ENCODE assay signal across 12 cellular contexts in the genomic region with DNA sequence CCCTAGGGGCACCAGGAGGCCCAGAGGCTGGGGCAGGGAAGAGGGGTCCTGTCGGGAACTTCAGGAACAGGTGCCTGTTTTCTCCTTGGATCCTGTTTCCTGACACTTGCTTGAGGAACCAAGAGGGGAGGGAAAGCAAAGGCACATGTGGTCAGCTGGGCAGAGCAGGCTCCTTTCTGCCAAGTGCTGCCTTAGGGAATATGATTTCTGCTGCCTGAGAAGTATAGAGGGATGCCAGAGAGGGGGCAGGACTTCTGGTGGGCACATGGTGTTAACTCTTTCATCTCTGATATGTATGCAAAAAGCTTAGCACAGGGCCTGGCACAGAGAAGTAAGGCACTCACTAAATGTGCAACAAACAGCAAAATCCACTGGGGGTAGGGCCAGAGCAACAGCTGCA. TPM values are rescaled to one million over a fixed set of nuclear protein-coding genes. Genes with fewer than 3 reads are reported as not detected.
DNase-seq lines count a peak whose midpoint lies in the region; ATAC-seq and TF ChIP-seq lines count a peak whose summit lies in the region.
"Had no signal": no experiment of that assay in that cellular context is flagged by ENCODE, and none has a peak within 500 bp of the region (broad histone marks: within the 10 kb centered on the region; RNA-seq: fewer than 3 reads in every experiment).

No MANE protein-coding gene starts in this region.

- intact Hi-C loops in esophagus muscularis mucosa (cut with DNase I) = loop anchor here (5.0 kb wide), 1 partner anchor 59 kb away; no protein-coding TSS in a partner anchor

- TF ChIP-seq CTCF in esophagus muscularis mucosa (IDR thresholded peaks at IDR 0.05) = no peak
- no peak for TF ChIP-seq CTCF in parathyroid adenoma (IDR thresholded peaks at IDR 0.05)

- no peaks in the 10 kb centered on the region for H3K9me3 ChIP-seq in esophagus muscularis mucosa
- H3K9me3 ChIP-seq in parathyroid adenoma (ENCODE audit: control insufficient read depth, low read length) = no peaks in the 10 kb centered on the region
- peaks cover 0 to 3% of the 10 kb centered on the region in 2 donors for H3K9me3 ChIP-seq in stomach smooth muscle (ENCODE audit: control insufficient read depth in 2 of 2, low read length in 2 of 2)
- H3K9me3 ChIP-seq: HAP-1 had no signal

- DNase-seq in NCI-H446 treated with DMSO at 0.1 percent for 48 hours (lab: John Stamatoyannopoulos, UW) = peak; percentile 51
- DNase-seq in esophagus muscularis mucosa (ENCODE audit: extremely low spot score) = no peak
- DNase-seq: CD4-positive, alpha-beta memory T cell; DND-41; GDM1 had no signal

- H3K36me3 ChIP-seq in esophagus muscularis mucosa = no peaks in the 10 kb centered on the region
- no peaks in the 10 kb centered on the region for H3K36me3 ChIP-seq in parathyroid adenoma (ENCODE audit: control insufficient read depth, insufficient read depth, low read length)
- no peaks in the 10 kb centered on the region for H3K36me3 ChIP-seq in stomach smooth muscle (ENCODE audit: control insufficient read depth in 2 of 2, insufficient read depth in 2 of 2, low read length in 2 of 2)

- H3K4me2 ChIP-seq in parathyroid adenoma (ENCODE audit: low read length) = no peak overlapping the region

- peak overlapping the region in 3 of 4 donors; percentile 46 to 57 (median 47) for H3K27ac ChIP-seq in esophagus muscularis mucosa (replicated peaks in 1 of 4)
- peak overlapping the region; percentile 54 for H3K27ac ChIP-seq in parathyroid adenoma
- peak overlapping the region; percentile 64 for H3K27ac ChIP-seq in stomach smooth muscle (ENCODE audit: low read length)
- H3K27ac ChIP-seq: C4-2B had no signal

- TF ChIP-seq POLR2A in esophagus muscularis mucosa (IDR thresholded peaks at IDR 0.05; ENCODE audit: low read depth) = no peak

- H3K4me1 ChIP-seq in esophagus muscularis mucosa (peaks cover 0 to 35% (median 15%) of the 10 kb centered on the region in 4 donors), parathyroid adenoma (peaks cover 7% of the 10 kb centered on the region), stomach smooth muscle (ENCODE audit: control insufficient read depth, insufficient read depth, low read length) (peaks cover 28% of the 10 kb centered on the region)

- no peak for TF ChIP-seq EP300 in esophagus muscularis mucosa (IDR thresholded peaks at IDR 0.05)

- ATAC-seq in HG03521 (IDR thresholded peaks at IDR 0.05; ENCODE audit: unreplicated experiment) (no peak), HG02970 (IDR thresholded peaks at IDR 0.05; ENCODE audit: low FRiP score, unreplicated experiment) (no peak), GM21825 (IDR thresholded peaks at IDR 0.05; ENCODE audit: unreplicated experiment) (no peak)

- no peak overlapping the region for H3K4me3 ChIP-seq in esophagus muscularis mucosa
- H3K4me3 ChIP-seq in parathyroid adenoma (ENCODE audit: low read depth, low read length) = no peak overlapping the region
- no peak overlapping the region for H3K4me3 ChIP-seq in stomach smooth muscle (ENCODE audit: low read length in 2 of 2)
- H3K4me3 ChIP-seq: HAP-1 had no signal

- H3K9ac ChIP-seq in parathyroid adenoma (no peak overlapping the region), stomach smooth muscle (ENCODE audit: low read length in 2 of 2) (no peak overlapping the region)

- no peaks in the 10 kb centered on the region for H3K79me2 ChIP-seq in parathyroid adenoma

- no peak overlapping the region for H2AFZ ChIP-seq in parathyroid adenoma

- WGBS in esophagus muscularis mucosa = 20% methylated on average over 1 of the region's 1 CpG

- H3K27me3 ChIP-seq in esophagus muscularis mucosa (peaks cover 0 to 5% (median 0%) of the 10 kb centered on the region in 4 donors), parathyroid adenoma (ENCODE audit: control insufficient read depth, insufficient read depth, low read length) (no peaks in the 10 kb centered on the region), stomach smooth muscle (ENCODE audit: control insufficient read depth in 1 of 2, insufficient read depth in 2 of 2, low read length in 2 of 2) (peaks cover 0 to 30% of the 10 kb centered on the region in 2 donors)

RNA-seq across cellular contexts. Expression of a gene that starts 51.2 kb away (rescaled TPM):
- total RNA-seq in esophagus muscularis mucosa = 10 to 100 TPM; 17.0 to 25.9 (median 20.6) TPM
